1 cellular context compared by ENCODE assay signal in genomic region chr19:41877490-41877876, GRCh38.
TF ChIP-seq lines count a peak whose summit lies in the region.

No MANE protein-coding gene starts in this region.

TF ChIP-seq in GM23338, 12 proteins besides CTCF, POLR2A, EP300 and RAD21:
- TF ChIP-seq POLR2AphosphoS5 (IDR thresholded peaks at IDR 0.05; ENCODE audit: low read depth) (no peak), REST (IDR thresholded peaks at IDR 0.05; ENCODE audit: unreplicated experiment) (no peak), ZNF114 (CRISPR knock-in tag; IDR thresholded peaks at IDR 0.05) (no peak), JUNB (IDR thresholded peaks at IDR 0.05; ENCODE audit: unreplicated experiment) (no peak), ZNF331 (CRISPR knock-in tag; IDR thresholded peaks at IDR 0.05; ENCODE audit: low read depth) (no peak), NANOG (IDR thresholded peaks at IDR 0.05; ENCODE audit: borderline replicate concordance) (no peak), CREB1 (CRISPR knock-in tag; IDR thresholded peaks at IDR 0.05; ENCODE audit: low read depth) (no peak), STAT1 (IDR thresholded peaks at IDR 0.05; ENCODE audit: unreplicated experiment) (no peak), EZH2 (IDR thresholded peaks at IDR 0.05; ENCODE audit: low read depth, unreplicated experiment) (no peak), EZH2phosphoT487 (IDR thresholded peaks at IDR 0.05; ENCODE audit: unreplicated experiment) (no peak)
- TF ChIP-seq, protein P1, sequence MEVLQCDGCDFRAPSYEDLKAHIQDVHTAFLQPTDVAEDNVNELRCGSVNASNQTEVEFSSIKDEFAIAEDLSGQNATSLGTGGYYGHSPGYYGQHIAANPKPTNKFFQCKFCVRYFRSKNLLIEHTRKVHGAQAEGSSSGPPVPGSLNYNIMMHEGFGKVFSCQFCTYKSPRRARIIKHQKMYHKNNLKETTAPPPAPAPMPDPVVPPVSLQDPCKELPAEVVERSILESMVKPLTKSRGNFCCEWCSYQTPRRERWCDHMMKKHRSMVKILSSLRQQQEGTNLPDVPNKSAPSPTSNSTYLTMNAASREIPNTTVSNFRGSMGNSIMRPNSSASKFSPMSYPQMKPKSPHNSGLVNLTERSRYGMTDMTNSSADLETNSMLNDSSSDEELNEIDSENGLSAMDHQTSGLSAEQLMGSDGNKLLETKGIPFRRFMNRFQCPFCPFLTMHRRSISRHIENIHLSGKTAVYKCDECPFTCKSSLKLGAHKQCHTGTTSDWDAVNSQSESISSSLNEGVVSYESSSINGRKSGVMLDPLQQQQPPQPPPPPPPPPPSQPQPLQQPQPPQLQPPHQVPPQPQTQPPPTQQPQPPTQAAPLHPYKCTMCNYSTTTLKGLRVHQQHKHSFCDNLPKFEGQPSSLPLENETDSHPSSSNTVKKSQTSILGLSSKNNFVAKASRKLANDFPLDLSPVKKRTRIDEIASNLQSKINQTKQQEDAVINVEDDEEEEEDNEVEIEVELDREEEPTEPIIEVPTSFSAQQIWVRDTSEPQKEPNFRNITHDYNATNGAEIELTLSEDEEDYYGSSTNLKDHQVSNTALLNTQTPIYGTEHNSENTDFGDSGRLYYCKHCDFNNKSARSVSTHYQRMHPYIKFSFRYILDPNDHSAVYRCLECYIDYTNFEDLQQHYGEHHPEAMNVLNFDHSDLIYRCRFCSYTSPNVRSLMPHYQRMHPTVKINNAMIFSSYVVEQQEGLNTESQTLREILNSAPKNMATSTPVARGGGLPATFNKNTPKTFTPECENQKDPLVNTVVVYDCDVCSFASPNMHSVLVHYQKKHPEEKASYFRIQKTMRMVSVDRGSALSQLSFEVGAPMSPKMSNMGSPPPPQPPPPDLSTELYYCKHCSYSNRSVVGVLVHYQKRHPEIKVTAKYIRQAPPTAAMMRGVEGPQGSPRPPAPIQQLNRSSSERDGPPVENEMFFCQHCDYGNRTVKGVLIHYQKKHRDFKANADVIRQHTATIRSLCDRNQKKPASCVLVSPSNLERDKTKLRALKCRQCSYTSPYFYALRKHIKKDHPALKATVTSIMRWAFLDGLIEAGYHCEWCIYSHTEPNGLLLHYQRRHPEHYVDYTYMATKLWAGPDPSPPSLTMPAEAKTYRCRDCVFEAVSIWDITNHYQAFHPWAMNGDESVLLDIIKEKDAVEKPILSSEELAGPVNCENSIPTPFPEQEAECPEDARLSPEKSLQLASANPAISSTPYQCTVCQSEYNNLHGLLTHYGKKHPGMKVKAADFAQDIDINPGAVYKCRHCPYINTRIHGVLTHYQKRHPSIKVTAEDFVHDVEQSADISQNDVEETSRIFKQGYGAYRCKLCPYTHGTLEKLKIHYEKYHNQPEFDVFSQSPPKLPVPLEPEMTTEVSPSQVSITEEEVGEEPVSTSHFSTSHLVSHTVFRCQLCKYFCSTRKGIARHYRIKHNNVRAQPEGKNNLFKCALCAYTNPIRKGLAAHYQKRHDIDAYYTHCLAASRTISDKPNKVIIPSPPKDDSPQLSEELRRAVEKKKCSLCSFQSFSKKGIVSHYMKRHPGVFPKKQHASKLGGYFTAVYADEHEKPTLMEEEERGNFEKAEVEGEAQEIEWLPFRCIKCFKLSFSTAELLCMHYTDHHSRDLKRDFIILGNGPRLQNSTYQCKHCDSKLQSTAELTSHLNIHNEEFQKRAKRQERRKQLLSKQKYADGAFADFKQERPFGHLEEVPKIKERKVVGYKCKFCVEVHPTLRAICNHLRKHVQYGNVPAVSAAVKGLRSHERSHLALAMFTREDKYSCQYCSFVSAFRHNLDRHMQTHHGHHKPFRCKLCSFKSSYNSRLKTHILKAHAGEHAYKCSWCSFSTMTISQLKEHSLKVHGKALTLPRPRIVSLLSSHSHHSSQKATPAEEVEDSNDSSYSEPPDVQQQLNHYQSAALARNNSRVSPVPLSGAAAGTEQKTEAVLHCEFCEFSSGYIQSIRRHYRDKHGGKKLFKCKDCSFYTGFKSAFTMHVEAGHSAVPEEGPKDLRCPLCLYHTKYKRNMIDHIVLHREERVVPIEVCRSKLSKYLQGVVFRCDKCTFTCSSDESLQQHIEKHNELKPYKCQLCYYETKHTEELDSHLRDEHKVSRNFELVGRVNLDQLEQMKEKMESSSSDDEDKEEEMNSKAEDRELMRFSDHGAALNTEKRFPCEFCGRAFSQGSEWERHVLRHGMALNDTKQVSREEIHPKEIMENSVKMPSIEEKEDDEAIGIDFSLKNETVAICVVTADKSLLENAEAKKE (CRISPR knock-in tag; IDR thresholded peaks at IDR 0.05) = no peak
- TF ChIP-seq, protein P2, sequence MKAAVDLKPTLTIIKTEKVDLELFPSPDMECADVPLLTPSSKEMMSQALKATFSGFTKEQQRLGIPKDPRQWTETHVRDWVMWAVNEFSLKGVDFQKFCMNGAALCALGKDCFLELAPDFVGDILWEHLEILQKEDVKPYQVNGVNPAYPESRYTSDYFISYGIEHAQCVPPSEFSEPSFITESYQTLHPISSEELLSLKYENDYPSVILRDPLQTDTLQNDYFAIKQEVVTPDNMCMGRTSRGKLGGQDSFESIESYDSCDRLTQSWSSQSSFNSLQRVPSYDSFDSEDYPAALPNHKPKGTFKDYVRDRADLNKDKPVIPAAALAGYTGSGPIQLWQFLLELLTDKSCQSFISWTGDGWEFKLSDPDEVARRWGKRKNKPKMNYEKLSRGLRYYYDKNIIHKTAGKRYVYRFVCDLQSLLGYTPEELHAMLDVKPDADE (IDR thresholded peaks at IDR 0.05) = no peak
TF ChIP-seq in GM23338: peak in this region for 0.
